11 cellular contexts compared by ENCODE assay signal in genomic region chr2:73982140-73982617, GRCh38. TPM values are rescaled to one million over a fixed set of nuclear protein-coding genes. Genes with fewer than 3 reads are reported as not detected.
DNase-seq lines count a peak whose midpoint lies in the region; ATAC-seq, FAIRE-seq and TF ChIP-seq lines count a peak whose summit lies in the region.
"Had no signal": no experiment of that assay in that cellular context is flagged by ENCODE, and none has a peak within 500 bp of the region (broad histone marks: within the 10 kb centered on the region; RNA-seq: fewer than 3 reads in every experiment).

No MANE protein-coding gene starts in this region.

- H3K36me3 Mint-ChIP-seq in CD8-positive, alpha-beta T cell = peaks cover 3% of the 10 kb centered on the region

- no peak; the same call in 1 of the 2 replicates for TF ChIP-seq POLR2A in A549 (IDR thresholded peaks at IDR 0.05; ENCODE audit: low read length)
- no peak for TF ChIP-seq POLR2A in body of pancreas (IDR thresholded peaks at IDR 0.05)

- no peak for TF ChIP-seq EP300 in A549 (IDR thresholded peaks at IDR 0.05)

- ATAC-seq in A549 (peak in 1 of 2 experiments; percentile 18; a peak in 3 of 6 replicates), body of pancreas (no peak), lower lobe of right lung (peak in 1 of 2 donors; percentile 5), HG03378 (IDR thresholded peaks at IDR 0.05; ENCODE audit: unreplicated experiment) (no peak)
- ATAC-seq in CD8-positive, alpha-beta T cell = no peak

- no peaks in the 10 kb centered on the region for H3K27me3 Mint-ChIP-seq in CD8-positive, alpha-beta T cell (ENCODE audit: low read depth)

- no peaks in the 10 kb centered on the region for H3K9me3 ChIP-seq in A549
- H3K9me3 ChIP-seq in HEK293 (ENCODE audit: control insufficient read depth, insufficient read depth, low read depth, low read length) = no peaks in the 10 kb centered on the region
- H3K9me3 ChIP-seq in body of pancreas = no peaks in the 10 kb centered on the region
- H3K9me3 ChIP-seq in lower lobe of right lung = no peaks in the 10 kb centered on the region
- H3K9me3 ChIP-seq in CD8-positive, alpha-beta T cell (ENCODE audit: low read length) = no peaks in the 10 kb centered on the region
- H3K9me3 ChIP-seq: thoracic aorta had no signal

- CTCF ChIA-PET in A549 (lab: Yijun Ruan, JAX) = interaction anchor here (1.4 kb wide), 1 partner anchor 138 kb away, joined by 3 read pairs; no protein-coding TSS in a partner anchor
- CTCF ChIA-PET in HEK293 (lab: Yijun Ruan, JAX) = interaction anchor here (0.6 to 0.8 kb wide), 3 partner anchors 19 to 474 kb away, joined by 3 read pairs; no protein-coding TSS in a partner anchor
- CTCF ChIA-PET in CD8-positive, alpha-beta T cell (lab: Charles Lee) = interaction anchor here (0.6 to 3.3 kb wide), 3 partner anchors 12 to 74 kb away, joined by 3 to 11 read pairs (median 4); no protein-coding TSS in a partner anchor

- TF ChIP-seq CTCF in A549 (IDR thresholded peaks at IDR 0.05) (no peak), HEK293 (tag by site-specific recombination; IDR thresholded peaks at IDR 0.05) (no peak), body of pancreas (IDR thresholded peaks at IDR 0.05) (no peak), lower lobe of right lung (IDR thresholded peaks at IDR 0.05) (no peak)
- TF ChIP-seq CTCF in CD8-positive, alpha-beta T cell (IDR thresholded peaks at IDR 0.05) = no peak

- POLR2A ChIA-PET in A549 (lab: Yijun Ruan, JAX) (no interaction called here), HEK293 (lab: Yijun Ruan, JAX) (interaction anchor here (0.5 to 2.2 kb wide), 5 partner anchors 11 to 218 kb away, joined by 3 to 8 read pairs (median 5); partner anchors contain the start of gene STAMBP)
- POLR2A ChIA-PET in CD8-positive, alpha-beta T cell (lab: Charles Lee) = interaction anchor here (1.0 kb wide), 1 partner anchor 157 kb away, joined by 4 read pairs; no protein-coding TSS in a partner anchor

- H3K4me2 ChIP-seq in A549 = peak overlapping the region; percentile 80; the same call in 2 of the 3 replicates
- H3K4me2 ChIP-seq: KMS-11 had no signal

- H3K27me3 ChIP-seq in body of pancreas = no peaks in the 10 kb centered on the region
- no peaks in the 10 kb centered on the region for H3K27me3 ChIP-seq in lower lobe of right lung (ENCODE audit: low read depth)
- no peaks in the 10 kb centered on the region for H3K27me3 ChIP-seq in CD8-positive, alpha-beta T cell (ENCODE audit: insufficient read depth, low read length)

- H3K27ac Mint-ChIP-seq in CD8-positive, alpha-beta T cell = no peak overlapping the region
- H3K27ac Mint-ChIP-seq: activated naive CD4-positive, alpha-beta T cell treated with anti-CD3 and anti-CD28 coated beads for 36 hours had no signal

- no peak overlapping the region for H3K4me3 Mint-ChIP-seq in CD8-positive, alpha-beta T cell

- TF ChIP-seq RAD21 in A549 (conservative IDR thresholded peaks at IDR 0.05 in 1 of 2, IDR thresholded peaks at IDR 0.05 in 1 of 2) = no peak

- peaks cover 0 to 12% of the 10 kb centered on the region in 2 experiments; a peak in 1 of 3 replicates for H3K36me3 ChIP-seq in HEK293 (ENCODE audit: control insufficient read depth in 2 of 2, insufficient read depth in 1 of 2, low read length in 2 of 2)
- no peaks in the 10 kb centered on the region for H3K36me3 ChIP-seq in body of pancreas (replicated peaks in 1 of 2; ENCODE audit: insufficient read depth in 1 of 2, low read depth in 2 of 2)
- H3K36me3 ChIP-seq in lower lobe of right lung = no peaks in the 10 kb centered on the region
- no peaks in the 10 kb centered on the region for H3K36me3 ChIP-seq in CD8-positive, alpha-beta T cell (ENCODE audit: insufficient read depth, low read length)
- H3K36me3 ChIP-seq: thoracic aorta had no signal

- peaks cover 78% of the 10 kb centered on the region for H3K4me1 Mint-ChIP-seq in CD8-positive, alpha-beta T cell (ENCODE audit: low read depth)

- intact Hi-C loops in body of pancreas (cut with DNase I) = loop anchor here (10.0 kb wide), 2 partner anchors 47 to 157 kb away; partner anchors contain the start of gene STAMBP
- intact Hi-C loops in lower lobe of right lung (cut with DNase I) = no loop called here
- intact Hi-C loops in CD8-positive, alpha-beta T cell (cut with DNase I, micrococcal nuclease) = loop anchor here (5.0 kb wide), 2 partner anchors 35 to 50 kb away; no protein-coding TSS in a partner anchor

- H3K4me1 ChIP-seq in A549 (peaks cover 58% of the 10 kb centered on the region), HEK293 (ENCODE audit: control insufficient read depth, insufficient read depth, low read length) (peaks cover 18% of the 10 kb centered on the region), body of pancreas (peaks cover 59% of the 10 kb centered on the region), lower lobe of right lung (peaks cover 70% of the 10 kb centered on the region)
- peaks cover 77% of the 10 kb centered on the region for H3K4me1 ChIP-seq in CD8-positive, alpha-beta T cell (ENCODE audit: insufficient read depth, low read length)

- WGBS in A549 (ENCODE audit: missing lambda C conversion rate) = 82% methylated on average over 7 of the region's 7 CpGs
- WGBS in body of pancreas, 2 donors = 36 to 41% methylated on average over 5 to 7 of the region's 7 CpGs

- no peak overlapping the region for H3K27ac ChIP-seq in A549
- H3K27ac ChIP-seq in HEK293 (ENCODE audit: extremely low read depth, low read depth, low read length) = no peak overlapping the region
- peak overlapping the region; percentile 97 to 99 (median 98) for H3K27ac ChIP-seq in body of pancreas
- H3K27ac ChIP-seq in lower lobe of right lung = peak overlapping the region; percentile 92
- H3K27ac ChIP-seq in CD8-positive, alpha-beta T cell (ENCODE audit: low read depth, low read length) = no peak overlapping the region
- H3K27ac ChIP-seq: KMS-11, thoracic aorta had no signal

- no peaks in the 10 kb centered on the region for H3K9me3 Mint-ChIP-seq in CD8-positive, alpha-beta T cell
- H3K9me3 Mint-ChIP-seq: activated naive CD4-positive, alpha-beta T cell treated with anti-CD3 and anti-CD28 coated beads for 36 hours had no signal

- FAIRE-seq in A549 (lab: Jason Lieb, UNC) = no peak

- H3K4me3 ChIP-seq in A549 (no peak overlapping the region), HEK293 (ENCODE audit: low read depth, low read length) (no peak overlapping the region), body of pancreas (no peak overlapping the region), lower lobe of right lung (no peak overlapping the region)
- H3K4me3 ChIP-seq in CD8-positive, alpha-beta T cell (ENCODE audit: low read depth, low read length) = no peak overlapping the region

- DNase-seq in A549 (ENCODE audit: low read depth in 1 of 2, low spot score in 1 of 2) = peak in 1 of 2 experiments; percentile 25
- no peak for DNase-seq in body of pancreas
- no peak for DNase-seq in lower lobe of right lung
- no peak for DNase-seq in DMS114 treated with DMSO at 0.1 percent for 48 hours (lab: John Stamatoyannopoulos, UW; ENCODE audit: unreplicated experiment)
- no peak for DNase-seq in NCI-H2029 treated with DMSO at 0.1 percent for 48 hours (lab: John Stamatoyannopoulos, UW)
- DNase-seq in CD8-positive, alpha-beta T cell = no peak
- DNase-seq: activated naive CD4-positive, alpha-beta T cell treated with anti-CD3 and anti-CD28 coated beads for 36 hours had no signal

TF ChIP-seq in A549, 52 proteins besides CTCF, POLR2A, EP300 and RAD21 (continues in another document):
- TF ChIP-seq HEYL (CRISPR knock-in tag; IDR thresholded peaks at IDR 0.05) = no peak

TF ChIP-seq in HEK293, 187 proteins besides CTCF, POLR2A, EP300 and RAD21 (continues in another document):
- TF ChIP-seq ZNF624 (tag by site-specific recombination; IDR thresholded peaks at IDR 0.05) = no peak
- peak; percentile 53; the same call in 1 of the 2 replicates for TF ChIP-seq KLF9 (tag by site-specific recombination; IDR thresholded peaks at IDR 0.05; ENCODE audit: low read depth)
- no peak for TF ChIP-seq ZXDB (tag by site-specific recombination; IDR thresholded peaks at IDR 0.05)
- TF ChIP-seq, protein P1, sequence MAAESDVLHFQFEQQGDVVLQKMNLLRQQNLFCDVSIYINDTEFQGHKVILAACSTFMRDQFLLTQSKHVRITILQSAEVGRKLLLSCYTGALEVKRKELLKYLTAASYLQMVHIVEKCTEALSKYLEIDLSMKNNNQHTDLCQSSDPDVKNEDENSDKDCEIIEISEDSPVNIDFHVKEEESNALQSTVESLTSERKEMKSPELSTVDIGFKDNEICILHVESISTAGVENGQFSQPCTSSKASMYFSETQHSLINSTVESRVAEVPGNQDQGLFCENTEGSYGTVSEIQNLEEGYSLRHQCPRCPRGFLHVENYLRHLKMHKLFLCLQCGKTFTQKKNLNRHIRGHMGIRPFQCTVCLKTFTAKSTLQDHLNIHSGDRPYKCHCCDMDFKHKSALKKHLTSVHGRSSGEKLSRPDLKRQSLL (tag by site-specific recombination; IDR thresholded peaks at IDR 0.05) = no peak
- TF ChIP-seq ZNF626 (tag by site-specific recombination; IDR thresholded peaks at IDR 0.05) = no peak
- TF ChIP-seq ZNF169 (tag by site-specific recombination; IDR thresholded peaks at IDR 0.05) = no peak
- TF ChIP-seq ZBTB7A (tag by site-specific recombination; IDR thresholded peaks at IDR 0.05; ENCODE audit: low read depth) = no peak

RNA-seq across cellular contexts. Expression of gene TET3, which starts 2.5 kb away (rescaled TPM):
- polyA plus RNA-seq in A549 (2011; rRNA removed) = 6.1 and 7.5 TPM in 2 replicates
- 3.0 and 3.6 TPM in 2 replicates for polyA plus RNA-seq in A549 (2012; cell fraction: cytosol; rRNA removed)
- polyA plus RNA-seq in A549 (2012; cell fraction: nucleus; rRNA removed) = 9.1 and 9.5 TPM in 2 replicates
- 4.5 to 5.2 TPM (median 4.6 TPM) in 3 replicates for polyA plus RNA-seq in A549 (2017; fragmentation: RNase III; extraction: RNeasy Plus Mini Kit Qiagen cat#74134 plus additional on column Dnase treatment)
- polyA minus RNA-seq in A549 (2011; rRNA and poly(A)+ RNA removed) = 7.8 and 10.6 TPM in 2 replicates
- total RNA-seq in body of pancreas = 1 to 10 TPM; 6.7 to 7.3 TPM
- 21.5 TPM for total RNA-seq in lower lobe of right lung
- total RNA-seq in CD8-positive, alpha-beta T cell = 10 to 100 TPM; 25.4 to 26.2 TPM

RNA-seq across cellular contexts. Expression of gene DGUOK, which starts 55.5 kb away (rescaled TPM):
- 145 and 185 TPM in 2 replicates for polyA plus RNA-seq in A549 (2011; rRNA removed)
- polyA plus RNA-seq in A549 (2012; cell fraction: cytosol; rRNA removed) = 151 and 179 TPM in 2 replicates
- polyA plus RNA-seq in A549 (2012; cell fraction: nucleus; rRNA removed) = 66.6 and 72.0 TPM in 2 replicates
- 128 to 131 TPM (median 129 TPM) in 3 replicates for polyA plus RNA-seq in A549 (2017; fragmentation: RNase III; extraction: RNeasy Plus Mini Kit Qiagen cat#74134 plus additional on column Dnase treatment)
- polyA minus RNA-seq in A549 (2011; rRNA and poly(A)+ RNA removed) = 43.1 and 44.4 TPM in 2 replicates
- 10 to 100 TPM; 13.2 to 16.1 TPM for total RNA-seq in body of pancreas
- 38.0 TPM for total RNA-seq in lower lobe of right lung
- total RNA-seq in CD8-positive, alpha-beta T cell = 10 to 100 TPM; 29.0 to 31.8 TPM

Comparison
In these comparisons a context has a peak if more than half of its experiments do, and no peak if none do; other contexts are left out.
1. H3K27ac ChIP-seq: peak in body of pancreas (4 of 4) and lower lobe of right lung (single experiment); none in A549 (0 of 2), HEK293 (single experiment) and CD8-positive, alpha-beta T cell (single experiment).